8 cellular contexts compared by ENCODE assay signal in the genomic region with DNA sequence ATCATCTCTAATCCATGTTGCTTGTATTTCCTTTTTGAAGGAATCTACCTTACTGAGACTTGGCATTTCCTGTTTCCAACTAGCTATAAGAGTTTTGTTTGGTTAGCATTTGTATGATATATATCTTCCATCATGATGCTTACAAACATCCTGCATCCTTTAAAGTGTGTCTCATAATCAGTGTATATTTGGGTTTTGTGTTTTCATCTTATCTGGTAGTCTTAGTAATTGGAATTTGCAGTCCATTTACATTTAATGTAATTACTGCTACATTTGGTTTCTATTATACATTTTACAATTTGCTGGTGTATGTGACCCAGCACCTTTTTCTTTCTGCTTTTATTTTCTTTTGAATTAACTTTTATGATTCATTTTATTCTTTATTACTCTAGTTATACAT.
"Had no signal": no experiment of that assay in that cellular context is flagged by ENCODE, and none has a peak within 500 bp of the region (broad histone marks: within the 10 kb centered on the region; RNA-seq: fewer than 3 reads in every experiment).

No MANE protein-coding gene starts in this region.

- H3K27ac ChIP-seq: HL-60 had no signal

- H3K4me3 ChIP-seq: GM23338 had no signal

- H2AFZ ChIP-seq: GM23338 had no signal

- H3K4me2 ChIP-seq: GM23338 had no signal

- FAIRE-seq: H1, H54, HepG2 had no signal

- ATAC-seq: GM23338, HepG2 had no signal

- DNase-seq: H9, HCEC 1CT, KG1 had no signal
